In genomic region chr3:130850044-130850797, GRCh38 we compare ENCODE assay signal across 8 cellular contexts.
DNase-seq lines count a peak whose midpoint lies in the region; ATAC-seq and TF ChIP-seq lines count a peak whose summit lies in the region.

No MANE protein-coding gene starts in this region.

- intact Hi-C loops in posterior cingulate gyrus (cut with DNase I) = no loop called here

- no peak for TF ChIP-seq CTCF in NB4 (IDR thresholded peaks at IDR 0.05; ENCODE audit: low read depth, low read length)

- peak overlapping the region; percentile 87 for H3K4me3 ChIP-seq in NB4 (ENCODE audit: low read depth, low read length)

- DNase-seq in NB4 (ENCODE audit: low read depth) = peak; percentile 96
- DNase-seq in erythroblast (lab: John Stamatoyannopoulos, UW) = peak; percentile 83 to 94
- DNase-seq in putamen (ENCODE audit: low spot score) = peak; percentile 30
- no peak for DNase-seq in NCI-H82 (lab: John Stamatoyannopoulos, UW)
- DNase-seq in posterior cingulate gyrus = no peak

- peak; percentile 49 for TF ChIP-seq POLR2A in NB4 (IDR thresholded peaks at IDR 0.05; ENCODE audit: extremely low read depth, insufficient read length)
- peak; percentile 90 for TF ChIP-seq POLR2A in erythroblast (IDR thresholded peaks at IDR 0.05; ENCODE audit: low read length)

- peak; percentile 66 for ATAC-seq in GM18499 (IDR thresholded peaks at IDR 0.05; ENCODE audit: insufficient read depth, unreplicated experiment)
- peak; percentile 58 for ATAC-seq in HG02571 (IDR thresholded peaks at IDR 0.05; ENCODE audit: unreplicated experiment)
- ATAC-seq in activated CD4-positive, CD25-positive, alpha-beta regulatory T cell treated with anti-CD3 and anti-CD28 coated beads, Interleukin-2, amount 50 U/mL, for 24 hours = peak; percentile 95 to 96

Comparison
In these comparisons a context has a peak if more than half of its experiments do, and no peak if none do; other contexts are left out.
1. DNase-seq: peak in NB4 (single experiment), erythroblast (2 of 2) and putamen (single experiment); none in NCI-H82 (single experiment) and posterior cingulate gyrus (0 of 10).
2. Peak in every context shown above with its lines, with median percentiles within 50 percentile points of each other: ATAC-seq.